8 cellular contexts compared by ENCODE assay signal in genomic region chr7:34928052-34928451, GRCh38.
DNase-seq lines count a peak whose midpoint lies in the region; ATAC-seq, FAIRE-seq and TF ChIP-seq lines count a peak whose summit lies in the region.

No MANE protein-coding gene starts in this region.

- H3K4me1 ChIP-seq in Karpas-422 (ENCODE audit: low read length): no peaks in the 10 kb centered on the region

- no peak for FAIRE-seq in GM12892 (lab: Jason Lieb, UNC)

- H3K4me3 ChIP-seq in GM12865 (ENCODE audit: low read depth, low read length): no peak overlapping the region
- H3K4me3 ChIP-seq in Karpas-422 (ENCODE audit: low read length): no peak overlapping the region
- H3K4me3 ChIP-seq in fibroblast of pulmonary artery (replicated peaks; ENCODE audit: low read depth, low read length): no peak overlapping the region

- H3K79me2 ChIP-seq in Karpas-422 (ENCODE audit: low read length): no peaks in the 10 kb centered on the region

- no peak for TF ChIP-seq POLR2A in GM12892 (IDR thresholded peaks at IDR 0.05; ENCODE audit: low read depth, low read length)

- peak; percentile 85 for ATAC-seq in GM21717 (IDR thresholded peaks at IDR 0.05; ENCODE audit: unreplicated experiment)

- peak; percentile 57 for DNase-seq in GM12865 (ENCODE audit: low read depth)
- peak; percentile 87 for DNase-seq in Karpas-422
- peak; percentile 65 to 71 for DNase-seq in activated CD4-positive, alpha-beta T cell treated with anti-CD3 and anti-CD28 coated beads, Interleukin-2, amount 50 U/mL, for 48 hours
- DNase-seq in fibroblast of pulmonary artery (ENCODE audit: low read depth): peak; percentile 15
- DNase-seq in putamen (ENCODE audit: low spot score): peak; percentile 70
- no peak for DNase-seq in GM12892 (ENCODE audit: insufficient read length)
- no peak for DNase-seq in NCI-H446 treated with DMSO at 0.1 percent for 48 hours (lab: John Stamatoyannopoulos, UW)

- no peaks in the 10 kb centered on the region for H3K9me3 ChIP-seq in Karpas-422 (ENCODE audit: low read length)

- H3K9ac ChIP-seq in Karpas-422 (ENCODE audit: low read length): no peak overlapping the region

- H2AFZ ChIP-seq in Karpas-422 (ENCODE audit: low read length): no peak overlapping the region

- no peak overlapping the region for H3K27ac ChIP-seq in Karpas-422 (ENCODE audit: low read length)

- H3K27me3 ChIP-seq in Karpas-422 (ENCODE audit: low read length): no peaks in the 10 kb centered on the region

- H4K20me1 ChIP-seq in Karpas-422 (ENCODE audit: insufficient read depth, low read depth, low read length): no peaks in the 10 kb centered on the region

- no peak overlapping the region for H3K4me2 ChIP-seq in Karpas-422 (ENCODE audit: low read depth, low read length, poor library complexity, severe bottlenecking)

- TF ChIP-seq CTCF in GM12865 (IDR thresholded peaks at IDR 0.05; ENCODE audit: insufficient read depth, low read depth, low read length, missing control alignments): peak; percentile 52
- TF ChIP-seq CTCF in fibroblast of pulmonary artery (IDR thresholded peaks at IDR 0.05; ENCODE audit: low read length, missing control alignments): peak; percentile 41

- no peaks in the 10 kb centered on the region for H3K9me2 ChIP-seq in Karpas-422 (replicated peaks; ENCODE audit: insufficient read depth, low read length)

- no peaks in the 10 kb centered on the region for H3K36me3 ChIP-seq in Karpas-422 (ENCODE audit: insufficient read depth, low read length)

Comparison
In these comparisons a context has a peak if more than half of its experiments do, and no peak if none do; other contexts are left out.
1. DNase-seq: peak in GM12865 (single experiment), Karpas-422 (single experiment), activated CD4-positive, alpha-beta T cell treated with anti-CD3 and anti-CD28 coated beads, Interleukin-2, amount 50 U/mL, for 48 hours (2 of 2), fibroblast of pulmonary artery (single experiment) and putamen (single experiment); none in GM12892 (single experiment) and NCI-H446 treated with DMSO at 0.1 percent for 48 hours (single experiment).